Comparison of ENCODE assay signal across 8 cellular contexts in genomic region chr1:89987170-89987819, GRCh38. TPM values are rescaled to one million over a fixed set of nuclear protein-coding genes. Genes with fewer than 3 reads are reported as not detected.
DNase-seq lines count a peak whose midpoint lies in the region; ATAC-seq, FAIRE-seq and TF ChIP-seq lines count a peak whose summit lies in the region.

No MANE protein-coding gene starts in this region.

- CTCF ChIA-PET in A549 (lab: Yijun Ruan, JAX): interaction anchor here (0.6 to 10.4 kb wide), 37 partner anchors 10 to 222 kb away, joined by 3 to 89 read pairs (median 4); partner anchors contain the start of gene LRRC8D

- H3K27ac ChIP-seq in A549: peak overlapping the region; percentile 44 to 78; a peak in 5 of 6 replicates

- no peak overlapping the region for H3K4me3 Mint-ChIP-seq in T-helper 17 cell

- TF ChIP-seq RAD21 in A549 (conservative IDR thresholded peaks at IDR 0.05 in 1 of 2, IDR thresholded peaks at IDR 0.05 in 1 of 2): peak; percentile 89 to 92

- H3K4me2 ChIP-seq in A549: peak overlapping the region; percentile 10; the same call in 1 of the 3 replicates

- no peak for TF ChIP-seq POLR2A in A549 (IDR thresholded peaks at IDR 0.05; ENCODE audit: low read length)
- TF ChIP-seq POLR2A in GM12891 (IDR thresholded peaks at IDR 0.05; ENCODE audit: low read depth, low read length): no peak

- no peak overlapping the region for H3K27ac Mint-ChIP-seq in T-helper 17 cell

- no peaks in the 10 kb centered on the region for H3K36me3 ChIP-seq in kidney epithelial cell (ENCODE audit: control insufficient read depth, insufficient read depth, low read length)

- POLR2A ChIA-PET in A549 (lab: Yijun Ruan, JAX): no interaction called here

- H3K4me1 Mint-ChIP-seq in T-helper 17 cell: peaks cover 6% of the 10 kb centered on the region

- WGBS in A549 (ENCODE audit: missing lambda C conversion rate): 0% methylated on average over 3 of the region's 3 CpGs

- TF ChIP-seq EP300 in A549 (IDR thresholded peaks at IDR 0.05): no peak

- H3K27me3 Mint-ChIP-seq in T-helper 17 cell: peaks cover 30% of the 10 kb centered on the region

- H3K9me3 ChIP-seq in A549 (no peaks in the 10 kb centered on the region), T-helper 17 cell (ENCODE audit: control insufficient read depth, low read length, poor library complexity, severe bottlenecking) (no peaks in the 10 kb centered on the region)

- no peaks in the 10 kb centered on the region for H3K27me3 ChIP-seq in kidney epithelial cell (ENCODE audit: control insufficient read depth, insufficient read depth, low read length)

- ATAC-seq in A549: peak; percentile 86 to 90; a peak in 5 of 6 replicates
- peak; percentile 73 for ATAC-seq in HG02973 (IDR thresholded peaks at IDR 0.05; ENCODE audit: unreplicated experiment)
- ATAC-seq in T-helper 17 cell: peak; percentile 94

- no peaks in the 10 kb centered on the region for H3K36me3 Mint-ChIP-seq in T-helper 17 cell (ENCODE audit: low read depth)

- FAIRE-seq in A549 (lab: Jason Lieb, UNC) (peak; percentile 65), GM12891 (lab: Jason Lieb, UNC) (peak; percentile 96)

- H3K4me3 ChIP-seq in A549 (no peak overlapping the region), kidney epithelial cell (ENCODE audit: low read depth, low read length) (no peak overlapping the region)

- TF ChIP-seq CTCF in A549 (IDR thresholded peaks at IDR 0.05): peak; percentile 82
- TF ChIP-seq CTCF in kidney epithelial cell (IDR thresholded peaks at IDR 0.05; ENCODE audit: insufficient read depth, low read length, poor library complexity, severe bottlenecking): peak; percentile 71

- DNase-seq in A549 (ENCODE audit: low read depth in 1 of 2, low spot score in 1 of 2) (peak; percentile 53 to 79), GM12891 (ENCODE audit: insufficient read length, low spot score) (peak; percentile 52), NCI-H1930 (lab: John Stamatoyannopoulos, UW) (peak; percentile 43 to 68), T-helper 17 cell (peak in 1 of 3 donors; percentile 35), kidney epithelial cell (ENCODE audit: low read depth) (peak; percentile 34)
- DNase-seq in central memory CD4-positive, alpha-beta T cell: peak; percentile 61
- DNase-seq in stimulated activated CD8-positive, alpha-beta memory T cell treated with anti-CD3 and anti-CD28 coated beads, Interleukin-4, amount 100 ng/mL, for 48 hours: peak; percentile 40

- H3K4me1 ChIP-seq in A549: peaks cover 48% of the 10 kb centered on the region

TF ChIP-seq in A549, 52 proteins besides CTCF, POLR2A, EP300 and RAD21:
- TF ChIP-seq HOXB13 (CRISPR knock-in tag; IDR thresholded peaks at IDR 0.05; ENCODE audit: low read depth): no peak
- 0 out of 5 replicates have a peak, but pooled peaks of 1 of the 2 experiments have one; percentile 16 for TF ChIP-seq JUN (IDR thresholded peaks at IDR 0.05)
- TF ChIP-seq, protein P1, sequence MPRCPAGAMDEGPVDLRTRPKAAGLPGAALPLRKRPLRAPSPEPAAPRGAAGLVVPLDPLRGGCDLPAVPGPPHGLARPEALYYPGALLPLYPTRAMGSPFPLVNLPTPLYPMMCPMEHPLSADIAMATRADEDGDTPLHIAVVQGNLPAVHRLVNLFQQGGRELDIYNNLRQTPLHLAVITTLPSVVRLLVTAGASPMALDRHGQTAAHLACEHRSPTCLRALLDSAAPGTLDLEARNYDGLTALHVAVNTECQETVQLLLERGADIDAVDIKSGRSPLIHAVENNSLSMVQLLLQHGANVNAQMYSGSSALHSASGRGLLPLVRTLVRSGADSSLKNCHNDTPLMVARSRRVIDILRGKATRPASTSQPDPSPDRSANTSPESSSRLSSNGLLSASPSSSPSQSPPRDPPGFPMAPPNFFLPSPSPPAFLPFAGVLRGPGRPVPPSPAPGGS (IDR thresholded peaks at IDR 0.05): no peak
- peak; percentile 88 for TF ChIP-seq SMC3 (IDR thresholded peaks at IDR 0.05)
- no peak for TF ChIP-seq HEYL (CRISPR knock-in tag; IDR thresholded peaks at IDR 0.05)

TF ChIP-seq in GM12891, 5 proteins besides CTCF, POLR2A, EP300 and RAD21:
- no peak for TF ChIP-seq PAX5 (IDR thresholded peaks at IDR 0.05; ENCODE audit: insufficient read depth, low read length, severe bottlenecking)
- TF ChIP-seq POU2F2 (IDR thresholded peaks at IDR 0.05; ENCODE audit: low read depth, low read length): no peak
- TF ChIP-seq POLR2AphosphoS5 (IDR thresholded peaks at IDR 0.05; ENCODE audit: low read depth, low read length): no peak
- no peak for TF ChIP-seq SPI1 (IDR thresholded peaks at IDR 0.05; ENCODE audit: low read depth, low read length)
- TF ChIP-seq TAF1 (IDR thresholded peaks at IDR 0.05; ENCODE audit: low read depth, low read length): no peak

RNA-seq across cellular contexts. Expression of gene ZNF326, which starts 7.6 kb away (rescaled TPM):
- polyA plus RNA-seq in A549 (2011; rRNA removed) (18.7 and 32.3 TPM in 2 replicates), A549 (2017; fragmentation: RNase III; extraction: RNeasy Plus Mini Kit Qiagen cat#74134 plus additional on column Dnase treatment) (47.8 to 52.2 TPM (median 50.0 TPM) in 3 replicates)
- 15.9 and 17.6 TPM in 2 replicates for polyA plus RNA-seq in A549 (2012; cell fraction: cytosol; rRNA removed)
- 14.2 and 16.8 TPM in 2 replicates for polyA plus RNA-seq in A549 (2012; cell fraction: nucleus; rRNA removed)
- 12.4 and 12.7 TPM in 2 replicates for polyA minus RNA-seq in A549 (2011; rRNA and poly(A)+ RNA removed)
- polyA plus RNA-seq in GM12891 (2012; ENCODE audit: low read depth, missing spikeins): 9.6 TPM
- total RNA-seq in T-helper 17 cell (10 to 100 TPM; 35.5 to 46.2 TPM), kidney epithelial cell (9.5 and 12.8 TPM in 2 replicates)
